ENCODE assay signal across 15 cellular contexts in the genomic region with DNA sequence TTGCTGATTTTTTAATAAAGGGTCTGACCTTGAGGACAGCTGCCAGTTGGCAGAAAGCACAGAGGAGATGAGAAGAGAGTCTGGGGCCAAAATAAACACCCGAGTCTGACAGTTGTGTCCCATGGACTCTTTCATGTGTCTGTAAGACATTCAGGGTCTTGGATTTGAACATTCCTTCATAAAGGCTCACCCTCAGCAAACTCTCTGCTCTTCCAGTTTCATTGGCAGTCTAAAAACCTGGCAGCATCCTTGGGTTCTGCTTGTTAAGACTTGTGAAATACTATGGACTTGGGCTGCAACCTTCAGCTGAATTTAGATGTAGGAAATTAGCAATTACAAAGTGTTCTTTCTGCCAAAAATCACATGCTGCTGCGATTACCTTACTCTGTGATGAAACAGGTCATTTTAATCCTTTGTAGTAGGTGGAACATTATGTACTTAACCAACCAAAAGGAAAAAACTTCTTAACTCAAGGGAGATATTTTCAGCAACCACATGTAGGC. TPM values are rescaled to one million over a fixed set of nuclear protein-coding genes. Genes with fewer than 3 reads are reported as not detected.
DNase-seq lines count a peak whose midpoint lies in the region; ATAC-seq and TF ChIP-seq lines count a peak whose summit lies in the region.
"Had no signal": no experiment of that assay in that cellular context is flagged by ENCODE, and none has a peak within 500 bp of the region (broad histone marks: within the 10 kb centered on the region; RNA-seq: fewer than 3 reads in every experiment).

No MANE protein-coding gene starts in this region.

- no peaks in the 10 kb centered on the region for H3K36me3 Mint-ChIP-seq in osteocyte (ENCODE audit: unreplicated experiment)

- H3K4me3 ChIP-seq in AG09309 (ENCODE audit: control insufficient read depth, low read depth, low read length): no peak overlapping the region
- no peak overlapping the region for H3K4me3 ChIP-seq in adrenal gland
- H3K4me3 ChIP-seq in fibroblast of villous mesenchyme (ENCODE audit: low read depth, low read length): no peak overlapping the region
- H3K4me3 ChIP-seq: BLaER1 treated with 17β-estradiol and CSF1 and Interleukin-3, amounts not matched to agents 10 nM and 100 nM; SK-N-MC had no signal

- intact Hi-C loops in adrenal gland (cut with DNase I): loop anchor here in 1 of 2 donors (10.0 kb wide), 1 partner anchor 440 kb away; no protein-coding TSS in a partner anchor

- no peaks in the 10 kb centered on the region for H3K27me3 Mint-ChIP-seq in osteocyte (ENCODE audit: unreplicated experiment)
- H3K27me3 Mint-ChIP-seq: activated naive CD8-positive, alpha-beta T cell treated with anti-CD3 and anti-CD28 coated beads, Interleukin-2, amount 50 U/mL, for 24 hours had no signal

- DNase-seq in AG09309 (ENCODE audit: low read depth) (peak; percentile 65), adrenal gland (peak; percentile 16 to 74 (median 42)), fibroblast of villous mesenchyme (ENCODE audit: low read depth) (peak; percentile 25), osteocyte (ENCODE audit: extremely low spot score, unreplicated experiment) (no peak), GF-D8 (lab: John Stamatoyannopoulos, UW) (no peak), activated T-cell treated with anti-CD3 and anti-CD28 coated beads for 4 hours (no peak)
- DNase-seq in stimulated activated CD4-positive, alpha-beta T cell treated with anti-CD3 and anti-CD28 coated beads, Interleukin-4, amount 100 ng/mL, for 4 hours: no peak
- DNase-seq: activated CD4-positive, alpha-beta T cell treated with anti-CD3 and anti-CD28 coated beads, Interleukin-2, amount 50 U/mL, for 48 hours; activated naive CD8-positive, alpha-beta T cell treated with anti-CD3 and anti-CD28 coated beads, Interleukin-2, amount 50 U/mL, for 24 hours; NCI-H2171 treated with DMSO at 0.1 percent for 48 hours; stimulated activated CD4-positive, alpha-beta T cell treated with anti-CD3 and anti-CD28 coated beads, Interleukin-4, amount 100 ng/mL, for 24 hours had no signal

- peaks cover 9 to 24% of the 10 kb centered on the region in 2 donors for H3K4me1 ChIP-seq in adrenal gland (replicated peaks in 1 of 2)
- H3K4me1 ChIP-seq: BLaER1 treated with 17β-estradiol and CSF1 and Interleukin-3, amounts not matched to agents 10 nM and 100 nM had no signal

- 19 to 30% (median 27%) methylated on average over 2 of the region's 2 CpGs for WGBS in adrenal gland, 4 donors

- no peak for TF ChIP-seq POLR2A in adrenal gland (IDR thresholded peaks at IDR 0.05)

- H3K27me3 ChIP-seq in adrenal gland: no peaks in the 10 kb centered on the region
- H3K27me3 ChIP-seq: BLaER1 treated with 17β-estradiol and CSF1 and Interleukin-3, amounts not matched to agents 10 nM and 100 nM had no signal

- H3K36me3 ChIP-seq in adrenal gland (replicated peaks in 1 of 2): no peaks in the 10 kb centered on the region
- H3K36me3 ChIP-seq: BLaER1 treated with 17β-estradiol and CSF1 and Interleukin-3, amounts not matched to agents 10 nM and 100 nM had no signal

- H3K9me3 ChIP-seq in adrenal gland (replicated peaks in 1 of 3): peaks cover 0 to 6% (median 0%) of the 10 kb centered on the region in 3 donors

- peak overlapping the region; percentile 56 for H3K27ac Mint-ChIP-seq in osteocyte (ENCODE audit: unreplicated experiment)
- H3K27ac Mint-ChIP-seq: activated naive CD8-positive, alpha-beta T cell treated with anti-CD3 and anti-CD28 coated beads, Interleukin-2, amount 50 U/mL, for 24 hours had no signal

- H3K27ac ChIP-seq in adrenal gland: peak overlapping the region in 3 of 5 donors; percentile 6 to 53 (median 39)
- H3K27ac ChIP-seq: BLaER1 treated with 17β-estradiol and CSF1 and Interleukin-3, amounts not matched to agents 10 nM and 100 nM; SK-N-MC had no signal

- TF ChIP-seq CTCF in AG09309 (IDR thresholded peaks at IDR 0.05; ENCODE audit: control insufficient read depth, insufficient read depth, low read depth, low read length, missing control alignments) (no peak), adrenal gland (IDR thresholded peaks at IDR 0.05) (no peak), fibroblast of villous mesenchyme (IDR thresholded peaks at IDR 0.05; ENCODE audit: insufficient read depth, low read depth, low read length) (no peak), osteocyte (IDR thresholded peaks at IDR 0.05) (no peak)

- no peak for ATAC-seq in HG02884 (IDR thresholded peaks at IDR 0.05; ENCODE audit: unreplicated experiment)
- ATAC-seq: activated naive CD8-positive, alpha-beta T cell treated with anti-CD3 and anti-CD28 coated beads, Interleukin-2, amount 50 U/mL, for 24 hours had no signal

- peaks cover 12% of the 10 kb centered on the region for H3K9me3 Mint-ChIP-seq in osteocyte (ENCODE audit: unreplicated experiment)

- peaks cover 17% of the 10 kb centered on the region for H3K4me1 Mint-ChIP-seq in osteocyte (ENCODE audit: unreplicated experiment)

- no peak overlapping the region for H3K4me3 Mint-ChIP-seq in osteocyte (ENCODE audit: unreplicated experiment)
- H3K4me3 Mint-ChIP-seq: activated naive CD8-positive, alpha-beta T cell treated with anti-CD3 and anti-CD28 coated beads, Interleukin-2, amount 50 U/mL, for 24 hours had no signal

RNA-seq across cellular contexts. Expression of a gene that starts 32.0 kb away (rescaled TPM):
- under 1 TPM in 1 of 8 donors, not detected in 7; 0.46 TPM for total RNA-seq in adrenal gland
- polyA plus RNA-seq in adrenal gland: under 1 TPM in 1 of 3 donors, not detected in 2; 0.27 TPM
- total RNA-seq in fibroblast of villous mesenchyme: not detected in 2 replicates
- total RNA-seq in osteocyte: not detected in 2 replicates
- total RNA-seq: HT1080 had no signal

Comparison
In these comparisons a context has a peak if more than half of its experiments do, and no peak if none do; other contexts are left out.
1. DNase-seq: peak in AG09309 (single experiment), adrenal gland (7 of 7) and fibroblast of villous mesenchyme (single experiment); none in osteocyte (single experiment), stimulated activated CD4-positive, alpha-beta T cell treated with anti-CD3 and anti-CD28 coated beads, Interleukin-4, amount 100 ng/mL, for 4 hours (0 of 2), GF-D8 (single experiment) and activated T-cell treated with anti-CD3 and anti-CD28 coated beads for 4 hours (single experiment).